In genomic region chr7:130814753-130815152, GRCh38 we compare ENCODE assay signal across 1 cellular context.
TF ChIP-seq lines count a peak whose summit lies in the region.

No MANE protein-coding gene starts in this region.

TF ChIP-seq in GM23338, 12 proteins besides CTCF, POLR2A, EP300 and RAD21 (continued from another document):
- TF ChIP-seq REST (IDR thresholded peaks at IDR 0.05; ENCODE audit: unreplicated experiment), result no peak
